ENCODE assay signal across 8 cellular contexts in genomic region chr6:5723905-5724691, GRCh38.
DNase-seq lines count a peak whose midpoint lies in the region; ATAC-seq and TF ChIP-seq lines count a peak whose summit lies in the region.

No MANE protein-coding gene starts in this region.

- peak overlapping the region in 1 of 2 donors; percentile 39 for H3K27ac Mint-ChIP-seq in effector memory CD8-positive, alpha-beta T cell
- H3K27ac Mint-ChIP-seq in CD4-positive, alpha-beta memory T cell: peak overlapping the region in 2 of 7 donors; percentile 42 to 69

- H3K36me3 Mint-ChIP-seq in effector memory CD8-positive, alpha-beta T cell (ENCODE audit: insufficient read depth): no peaks in the 10 kb centered on the region
- no peaks in the 10 kb centered on the region for H3K36me3 Mint-ChIP-seq in CD4-positive, alpha-beta memory T cell

- CTCF ChIA-PET in CD4-positive, alpha-beta memory T cell (lab: Charles Lee; ENCODE audit: partially characterized antibody): interaction anchor here (2.4 kb wide), 1 partner anchor 12 kb away, joined by 8 read pairs; no protein-coding TSS in a partner anchor

- intact Hi-C loops in stomach (cut with DNase I; ENCODE audit: low total_unique reads): no loop called here
- intact Hi-C loops in CD4-positive, alpha-beta memory T cell (cut with micrococcal nuclease): no loop called here

- H3K4me3 Mint-ChIP-seq in effector memory CD8-positive, alpha-beta T cell: no peak overlapping the region
- H3K4me3 Mint-ChIP-seq in CD4-positive, alpha-beta memory T cell: peak overlapping the region in 1 of 8 donors; percentile 30

- peaks cover 4 to 7% of the 10 kb centered on the region in 2 donors for H3K4me1 Mint-ChIP-seq in effector memory CD8-positive, alpha-beta T cell (ENCODE audit: low read depth in 2 of 2)
- peaks cover 0 to 12% (median 3%) of the 10 kb centered on the region in 4 donors for H3K4me1 Mint-ChIP-seq in CD4-positive, alpha-beta memory T cell

- ATAC-seq in GM21447 (IDR thresholded peaks at IDR 0.05; ENCODE audit: unreplicated experiment): peak; percentile 97
- peak; percentile 56 for ATAC-seq in effector memory CD8-positive, alpha-beta T cell (replicated peaks)

- TF ChIP-seq EP300 in stomach (IDR thresholded peaks at IDR 0.05): no peak

- TF ChIP-seq CTCF in GM13976 (IDR thresholded peaks at IDR 0.05; ENCODE audit: borderline replicate concordance, control extremely low read depth, extremely low read depth, insufficient read depth, missing control alignments) (no peak), stomach (IDR thresholded peaks at IDR 0.05) (no peak)

- POLR2A ChIA-PET in CD4-positive, alpha-beta memory T cell (lab: Charles Lee; ENCODE audit: partially characterized antibody): no interaction called here

- peak overlapping the region; percentile 42; the same call in 1 of the 2 replicates for H3K27ac ChIP-seq in HUES64 (ENCODE audit: low read depth, low read length)
- peak overlapping the region in 3 of 5 donors; percentile 4 to 55 (median 26) for H3K27ac ChIP-seq in stomach
- no peak overlapping the region for H3K27ac ChIP-seq in CD4-positive, alpha-beta memory T cell (ENCODE audit: low read depth, low read length)

- H3K9ac ChIP-seq in HUES64 (ENCODE audit: low read depth, low read length): no peak overlapping the region

- TF ChIP-seq POLR2A in stomach (IDR thresholded peaks at IDR 0.05): no peak

- H3K4me1 ChIP-seq in HUES64 (ENCODE audit: insufficient read depth, low read length) (peaks cover 29% of the 10 kb centered on the region), stomach (no peaks in the 10 kb centered on the region)
- H3K4me1 ChIP-seq in CD4-positive, alpha-beta memory T cell (ENCODE audit: insufficient read depth, low read length): no peaks in the 10 kb centered on the region

- no peaks in the 10 kb centered on the region for H3K9me3 Mint-ChIP-seq in effector memory CD8-positive, alpha-beta T cell
- H3K9me3 Mint-ChIP-seq in CD4-positive, alpha-beta memory T cell: no peaks in the 10 kb centered on the region

- H3K36me3 ChIP-seq in HUES64 (ENCODE audit: insufficient read depth, low read length) (no peaks in the 10 kb centered on the region), stomach (no peaks in the 10 kb centered on the region)
- no peaks in the 10 kb centered on the region for H3K36me3 ChIP-seq in CD4-positive, alpha-beta memory T cell (ENCODE audit: insufficient read depth, low read length)

- peak; percentile 84 for DNase-seq in GM13976 (ENCODE audit: low spot score)
- no peak for DNase-seq in effector memory CD8-positive, alpha-beta T cell
- no peak for DNase-seq in stomach
- no peak for DNase-seq in DMS114 treated with DMSO at 0.1 percent for 48 hours (lab: John Stamatoyannopoulos, UW; ENCODE audit: unreplicated experiment)
- DNase-seq in effector CD8-positive, alpha-beta T cell (lab: John Stamatoyannopoulos, UW): no peak
- DNase-seq in CD4-positive, alpha-beta memory T cell: no peak

- H3K27me3 ChIP-seq in HUES64 (ENCODE audit: insufficient read depth, low read length) (no peaks in the 10 kb centered on the region), stomach (no peaks in the 10 kb centered on the region)
- no peaks in the 10 kb centered on the region for H3K27me3 ChIP-seq in CD4-positive, alpha-beta memory T cell (ENCODE audit: insufficient read depth, low read length)

- H3K9me3 ChIP-seq in HUES64 (ENCODE audit: insufficient read depth, low read depth, low read length) (no peaks in the 10 kb centered on the region), stomach (no peaks in the 10 kb centered on the region)
- H3K9me3 ChIP-seq in CD4-positive, alpha-beta memory T cell (ENCODE audit: control insufficient read depth in 1 of 2, low read length in 2 of 2): no peaks in the 10 kb centered on the region

- no peak overlapping the region for H3K4me3 ChIP-seq in HUES64 (ENCODE audit: low read length)
- H3K4me3 ChIP-seq in stomach: peak overlapping the region in 1 of 4 donors; percentile 2
- H3K4me3 ChIP-seq in CD4-positive, alpha-beta memory T cell (ENCODE audit: low read length in 2 of 2): no peak overlapping the region

- 65% methylated on average over 19 of the region's 19 CpGs for WGBS in HUES64
- WGBS in stomach, 5 donors: 77 to 88% (median 84%) methylated on average over 14 to 19 of the region's 19 CpGs

- no peaks in the 10 kb centered on the region for H3K27me3 Mint-ChIP-seq in effector memory CD8-positive, alpha-beta T cell
- H3K27me3 Mint-ChIP-seq in CD4-positive, alpha-beta memory T cell: no peaks in the 10 kb centered on the region

- in situ Hi-C loops in GM13976 (cut with MboI; ENCODE audit: low sequenced_read_pairs, unreplicated experiment): no loop called here
